In genomic region chr16:85996843-85997242, GRCh38 we compare ENCODE assay signal across 17 cellular contexts.
A peak's percentile ranks its signal among the peaks of the same experiment; 100 is the strongest.
DNase-seq lines count a peak whose midpoint lies in the region; ATAC-seq, FAIRE-seq and TF ChIP-seq lines count a peak whose summit lies in the region.
"Had no signal": no experiment of that assay in that cellular context is flagged by ENCODE, and none has a peak within 500 bp of the region (broad histone marks: within the 10 kb centered on the region; RNA-seq: fewer than 3 reads in every experiment).

No MANE protein-coding gene starts in this region.

- no peaks in the 10 kb centered on the region for H3K9me3 Mint-ChIP-seq in stimulated activated memory B cell treated with anti-CD40 and anti-IgM and Interleukin-4, amounts not matched to agents 10 μg/mL and 1 μg/mL and 100 μg/mL, for 72 hours
- H3K9me3 Mint-ChIP-seq in Calu3 (ENCODE audit: low read depth, unreplicated experiment) = no peaks in the 10 kb centered on the region

- BruUV-seq in GM12878 (replicated peaks; lab: Mats Ljungman, UMichigan) = no TSS peak
- BruUV-seq in Calu3 (replicated peaks; lab: Mats Ljungman, UMichigan) = no TSS peak

- H3K4me1 ChIP-seq in BLaER1 (peaks cover 70% of the 10 kb centered on the region), GM12878 (ENCODE audit: control insufficient read depth, insufficient read depth, low read length) (peaks cover 87% of the 10 kb centered on the region), esophagus muscularis mucosa (peaks cover 0 to 6% (median 0%) of the 10 kb centered on the region in 4 donors)

- peaks cover 13% of the 10 kb centered on the region for H3K79me2 ChIP-seq in GM12878 (ENCODE audit: control insufficient read depth, insufficient read depth, low read length)

- H3K36me3 ChIP-seq in BLaER1 (no peaks in the 10 kb centered on the region), GM12878 (ENCODE audit: control insufficient read depth in 2 of 2, insufficient read depth in 2 of 2, low read length in 1 of 2) (no peaks in the 10 kb centered on the region), esophagus muscularis mucosa (no peaks in the 10 kb centered on the region)

- no peaks in the 10 kb centered on the region for H3K27me3 Mint-ChIP-seq in stimulated activated memory B cell treated with anti-CD40 and anti-IgM and Interleukin-4, amounts not matched to agents 10 μg/mL and 1 μg/mL and 100 μg/mL, for 72 hours
- H3K27me3 Mint-ChIP-seq in Calu3 (ENCODE audit: unreplicated experiment) = peaks cover 49% of the 10 kb centered on the region

- H3K27me3 ChIP-seq in BLaER1 = no peaks in the 10 kb centered on the region
- H3K27me3 ChIP-seq in GM12878 (replicated peaks in 1 of 2; ENCODE audit: control insufficient read depth in 2 of 2, insufficient read depth in 2 of 2, low read length in 1 of 2) = no peaks in the 10 kb centered on the region
- peaks cover 0 to 7% (median 0%) of the 10 kb centered on the region in 4 donors for H3K27me3 ChIP-seq in esophagus muscularis mucosa

- RAD21 ChIA-PET in GM12878 (lab: Charles Lee; ENCODE audit: unreplicated experiment) = interaction anchor here (1.0 to 4.8 kb wide), 3 partner anchors 8 to 175 kb away, joined by 3 to 36 read pairs (median 3); no protein-coding TSS in a partner anchor

- H3K9ac ChIP-seq in BLaER1 = no peak overlapping the region
- no peak overlapping the region for H3K9ac ChIP-seq in GM12878 (ENCODE audit: control insufficient read depth, insufficient read depth, low read length)
- H3K9ac ChIP-seq: SK-N-SH had no signal

- no peak for TF ChIP-seq RAD21 in GM12878 (IDR thresholded peaks at IDR 0.05; ENCODE audit: insufficient read depth, low read depth, low read length)

- TF ChIP-seq POLR2A in GM12892 (IDR thresholded peaks at IDR 0.05; ENCODE audit: low read depth, low read length) = no peak
- TF ChIP-seq POLR2A in GM12878 (IDR thresholded peaks at IDR 0.05; ENCODE audit: low read depth, low read length) = no peak
- TF ChIP-seq POLR2A in esophagus muscularis mucosa (IDR thresholded peaks at IDR 0.05; ENCODE audit: low read depth) = no peak

- CTCF ChIA-PET in GM12878 (lab: Yijun Ruan, JAX) = interaction anchor here (0.6 to 4.2 kb wide), 5 partner anchors 9 to 177 kb away, joined by 3 to 42 read pairs (median 8); no protein-coding TSS in a partner anchor
- CTCF ChIA-PET in Calu3 (lab: Charles Lee) = no interaction called here

- SMC1A ChIA-PET in GM12878 (lab: Charles Lee; ENCODE audit: uncharacterized antibody, unreplicated experiment) = interaction anchor here (0.9 to 18.6 kb wide), 4 partner anchors 11 to 175 kb away, joined by 3 to 338 read pairs (median 154); partner anchors contain the start of gene IRF8

- H4K20me1 ChIP-seq in BLaER1 (no peaks in the 10 kb centered on the region), GM12878 (ENCODE audit: control insufficient read depth, insufficient read depth) (no peaks in the 10 kb centered on the region)

- no peak overlapping the region for H2AFZ ChIP-seq in GM12878 (ENCODE audit: control insufficient read depth, low read depth, low read length)

- no peak for ATAC-seq in GM12878
- ATAC-seq in stimulated activated memory B cell treated with anti-CD40 and anti-IgM and Interleukin-4, amounts not matched to agents 10 μg/mL and 1 μg/mL and 100 μg/mL, for 72 hours = no peak
- ATAC-seq: Right ventricle myocardium inferior had no signal

- WGBS in GM12878 (ENCODE audit: insufficient coverage, insufficient replicate concordance, low lambda C conversion rate, missing lambda C conversion rate) = 89% methylated on average over 10 of the region's 10 CpGs
- 76% methylated on average over 10 of the region's 10 CpGs for WGBS in esophagus muscularis mucosa

- H3K9me3 ChIP-seq in BLaER1 (no peaks in the 10 kb centered on the region), GM12878 (replicated peaks; ENCODE audit: control insufficient read depth, insufficient read depth, low read length) (peaks cover 3% of the 10 kb centered on the region; the same call in 2 of the 3 replicates), esophagus muscularis mucosa (no peaks in the 10 kb centered on the region)
- H3K9me3 ChIP-seq: SK-N-SH had no signal

- H3K4me2 ChIP-seq in BLaER1 (peak overlapping the region; percentile 64), GM12878 (ENCODE audit: control insufficient read depth, insufficient read depth) (peak overlapping the region; percentile 91)
- H3K4me2 ChIP-seq: SK-N-SH had no signal

- peak; percentile 5 for FAIRE-seq in GM12892 (lab: Jason Lieb, UNC)
- no peak for FAIRE-seq in GM12878 (lab: Jason Lieb, UNC)

- DNase-seq in GM12892 (ENCODE audit: insufficient read length) (no peak), GM12878 (ENCODE audit: low read depth, low spot score) (no peak), esophagus muscularis mucosa (ENCODE audit: extremely low spot score) (no peak), MV-4-11 (lab: John Stamatoyannopoulos, UW) (no peak), Calu3 (no peak)
- DNase-seq: C1 segment of cervical spinal cord, DMS153, HCEC 1CT, NCI-H1048, NCI-H146, NCI-H2107, NCI-H345, NCI-H69, SK-N-SH had no signal

- intact Hi-C loops in GM12878 (cut with micrococcal nuclease; ENCODE audit: unreplicated experiment) (no loop called here), esophagus muscularis mucosa (cut with DNase I) (no loop called here), Calu3 (cut with micrococcal nuclease; ENCODE audit: unreplicated experiment) (no loop called here)

- in situ Hi-C loops in GM12878 (cut with MboI) = no loop called here

- H3K27ac ChIP-seq in BLaER1 (no peak overlapping the region), GM12878 (ENCODE audit: control insufficient read depth, insufficient read depth) (peak overlapping the region; percentile 93), esophagus muscularis mucosa (replicated peaks in 1 of 4) (no peak overlapping the region)

- no peak for TF ChIP-seq CTCF in GM12878 (IDR thresholded peaks at IDR 0.05 in 2 of 3, conservative IDR thresholded peaks at IDR 0.05 in 1 of 3; ENCODE audit: control insufficient read depth in 2 of 3, extremely low read depth in 1 of 3, insufficient read depth in 1 of 3, low read depth in 3 of 3, low read length in 3 of 3)
- no peak for TF ChIP-seq CTCF in esophagus muscularis mucosa (IDR thresholded peaks at IDR 0.05)
- TF ChIP-seq CTCF in Calu3 (IDR thresholded peaks at IDR 0.05; ENCODE audit: unreplicated experiment) = no peak

- peak overlapping the region; percentile 96 for H3K27ac Mint-ChIP-seq in stimulated activated memory B cell treated with anti-CD40 and anti-IgM and Interleukin-4, amounts not matched to agents 10 μg/mL and 1 μg/mL and 100 μg/mL, for 72 hours
- H3K27ac Mint-ChIP-seq in Calu3 (ENCODE audit: unreplicated experiment) = no peak overlapping the region

- H3K36me3 Mint-ChIP-seq in stimulated activated memory B cell treated with anti-CD40 and anti-IgM and Interleukin-4, amounts not matched to agents 10 μg/mL and 1 μg/mL and 100 μg/mL, for 72 hours = no peaks in the 10 kb centered on the region
- no peaks in the 10 kb centered on the region for H3K36me3 Mint-ChIP-seq in Calu3 (ENCODE audit: insufficient read depth, unreplicated experiment)

- TF ChIP-seq EP300 in GM12878 (IDR thresholded peaks at IDR 0.05; ENCODE audit: borderline replicate concordance in 1 of 2, control insufficient read depth in 1 of 2, low read depth in 2 of 2, low read length in 2 of 2) (no peak), esophagus muscularis mucosa (IDR thresholded peaks at IDR 0.05) (no peak)

- POLR2A ChIA-PET in GM12878 (lab: Charles Lee) = interaction anchor here (2.1 to 7.7 kb wide), 2 partner anchors 9 to 13 kb away, joined by 8 to 58 read pairs; no protein-coding TSS in a partner anchor

- no peak overlapping the region for H3K4me3 Mint-ChIP-seq in stimulated activated memory B cell treated with anti-CD40 and anti-IgM and Interleukin-4, amounts not matched to agents 10 μg/mL and 1 μg/mL and 100 μg/mL, for 72 hours
- no peak overlapping the region for H3K4me3 Mint-ChIP-seq in Calu3 (ENCODE audit: low read depth, unreplicated experiment)

- H3K4me1 Mint-ChIP-seq in stimulated activated memory B cell treated with anti-CD40 and anti-IgM and Interleukin-4, amounts not matched to agents 10 μg/mL and 1 μg/mL and 100 μg/mL, for 72 hours = peaks cover 65% of the 10 kb centered on the region
- no peaks in the 10 kb centered on the region for H3K4me1 Mint-ChIP-seq in Calu3 (ENCODE audit: low read depth, unreplicated experiment)

- no peak overlapping the region for H3K4me3 ChIP-seq in BLaER1
- no peak overlapping the region for H3K4me3 ChIP-seq in GM12878
- no peak overlapping the region for H3K4me3 ChIP-seq in esophagus muscularis mucosa

TF ChIP-seq in GM12878, 131 proteins besides CTCF, POLR2A, EP300 and RAD21 (continues in another document):
- no peak for TF ChIP-seq YBX1 (IDR thresholded peaks at IDR 0.05)
- no peak for TF ChIP-seq RBBP5 (conservative IDR thresholded peaks at IDR 0.05)
- TF ChIP-seq SREBF1 (IDR thresholded peaks at IDR 0.05; ENCODE audit: low read length) = no peak
- no peak for TF ChIP-seq BACH1 (IDR thresholded peaks at IDR 0.05; ENCODE audit: borderline replicate concordance)
- TF ChIP-seq HSF1 (IDR thresholded peaks at IDR 0.05; ENCODE audit: low read depth, low read length) = no peak
- TF ChIP-seq ATF7 (IDR thresholded peaks at IDR 0.05; ENCODE audit: low read depth) = no peak
- TF ChIP-seq, protein P1, sequence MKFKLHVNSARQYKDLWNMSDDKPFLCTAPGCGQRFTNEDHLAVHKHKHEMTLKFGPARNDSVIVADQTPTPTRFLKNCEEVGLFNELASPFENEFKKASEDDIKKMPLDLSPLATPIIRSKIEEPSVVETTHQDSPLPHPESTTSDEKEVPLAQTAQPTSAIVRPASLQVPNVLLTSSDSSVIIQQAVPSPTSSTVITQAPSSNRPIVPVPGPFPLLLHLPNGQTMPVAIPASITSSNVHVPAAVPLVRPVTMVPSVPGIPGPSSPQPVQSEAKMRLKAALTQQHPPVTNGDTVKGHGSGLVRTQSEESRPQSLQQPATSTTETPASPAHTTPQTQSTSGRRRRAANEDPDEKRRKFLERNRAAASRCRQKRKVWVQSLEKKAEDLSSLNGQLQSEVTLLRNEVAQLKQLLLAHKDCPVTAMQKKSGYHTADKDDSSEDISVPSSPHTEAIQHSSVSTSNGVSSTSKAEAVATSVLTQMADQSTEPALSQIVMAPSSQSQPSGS (IDR thresholded peaks at IDR 0.05; ENCODE audit: low read length) = no peak
- TF ChIP-seq SRF (IDR thresholded peaks at IDR 0.05; ENCODE audit: low read depth in 2 of 2, low read length in 2 of 2) = no peak
- TF ChIP-seq WRNIP1 (IDR thresholded peaks at IDR 0.05; ENCODE audit: borderline replicate concordance, low read depth, low read length) = no peak
